In the genomic region with DNA sequence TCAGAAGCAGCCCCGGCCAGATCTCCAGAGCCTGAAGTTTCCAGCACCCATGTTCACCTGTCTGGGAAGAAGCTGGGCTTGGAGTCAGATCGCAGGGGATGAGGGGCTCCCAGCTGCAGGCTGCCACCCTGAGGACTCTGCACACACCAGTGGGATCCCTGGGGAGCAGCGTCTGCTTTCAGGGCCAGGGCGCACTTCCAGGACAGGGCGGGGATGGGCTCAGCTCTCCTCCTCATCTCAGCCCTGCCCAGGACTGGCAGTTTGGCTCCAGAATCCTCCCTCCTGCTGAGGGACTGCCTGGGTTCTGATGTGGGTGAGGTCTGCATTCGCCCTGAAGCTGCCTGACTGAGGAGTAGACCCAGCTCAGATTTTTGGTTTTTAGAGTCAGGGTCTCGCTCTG, we compare ENCODE assay signal across 1 cellular context.
TF ChIP-seq lines count a peak whose summit lies in the region.

No MANE protein-coding gene starts in this region.

TF ChIP-seq in H1, 55 proteins besides CTCF, POLR2A, EP300 and RAD21:
- TF ChIP-seq, protein P1, sequence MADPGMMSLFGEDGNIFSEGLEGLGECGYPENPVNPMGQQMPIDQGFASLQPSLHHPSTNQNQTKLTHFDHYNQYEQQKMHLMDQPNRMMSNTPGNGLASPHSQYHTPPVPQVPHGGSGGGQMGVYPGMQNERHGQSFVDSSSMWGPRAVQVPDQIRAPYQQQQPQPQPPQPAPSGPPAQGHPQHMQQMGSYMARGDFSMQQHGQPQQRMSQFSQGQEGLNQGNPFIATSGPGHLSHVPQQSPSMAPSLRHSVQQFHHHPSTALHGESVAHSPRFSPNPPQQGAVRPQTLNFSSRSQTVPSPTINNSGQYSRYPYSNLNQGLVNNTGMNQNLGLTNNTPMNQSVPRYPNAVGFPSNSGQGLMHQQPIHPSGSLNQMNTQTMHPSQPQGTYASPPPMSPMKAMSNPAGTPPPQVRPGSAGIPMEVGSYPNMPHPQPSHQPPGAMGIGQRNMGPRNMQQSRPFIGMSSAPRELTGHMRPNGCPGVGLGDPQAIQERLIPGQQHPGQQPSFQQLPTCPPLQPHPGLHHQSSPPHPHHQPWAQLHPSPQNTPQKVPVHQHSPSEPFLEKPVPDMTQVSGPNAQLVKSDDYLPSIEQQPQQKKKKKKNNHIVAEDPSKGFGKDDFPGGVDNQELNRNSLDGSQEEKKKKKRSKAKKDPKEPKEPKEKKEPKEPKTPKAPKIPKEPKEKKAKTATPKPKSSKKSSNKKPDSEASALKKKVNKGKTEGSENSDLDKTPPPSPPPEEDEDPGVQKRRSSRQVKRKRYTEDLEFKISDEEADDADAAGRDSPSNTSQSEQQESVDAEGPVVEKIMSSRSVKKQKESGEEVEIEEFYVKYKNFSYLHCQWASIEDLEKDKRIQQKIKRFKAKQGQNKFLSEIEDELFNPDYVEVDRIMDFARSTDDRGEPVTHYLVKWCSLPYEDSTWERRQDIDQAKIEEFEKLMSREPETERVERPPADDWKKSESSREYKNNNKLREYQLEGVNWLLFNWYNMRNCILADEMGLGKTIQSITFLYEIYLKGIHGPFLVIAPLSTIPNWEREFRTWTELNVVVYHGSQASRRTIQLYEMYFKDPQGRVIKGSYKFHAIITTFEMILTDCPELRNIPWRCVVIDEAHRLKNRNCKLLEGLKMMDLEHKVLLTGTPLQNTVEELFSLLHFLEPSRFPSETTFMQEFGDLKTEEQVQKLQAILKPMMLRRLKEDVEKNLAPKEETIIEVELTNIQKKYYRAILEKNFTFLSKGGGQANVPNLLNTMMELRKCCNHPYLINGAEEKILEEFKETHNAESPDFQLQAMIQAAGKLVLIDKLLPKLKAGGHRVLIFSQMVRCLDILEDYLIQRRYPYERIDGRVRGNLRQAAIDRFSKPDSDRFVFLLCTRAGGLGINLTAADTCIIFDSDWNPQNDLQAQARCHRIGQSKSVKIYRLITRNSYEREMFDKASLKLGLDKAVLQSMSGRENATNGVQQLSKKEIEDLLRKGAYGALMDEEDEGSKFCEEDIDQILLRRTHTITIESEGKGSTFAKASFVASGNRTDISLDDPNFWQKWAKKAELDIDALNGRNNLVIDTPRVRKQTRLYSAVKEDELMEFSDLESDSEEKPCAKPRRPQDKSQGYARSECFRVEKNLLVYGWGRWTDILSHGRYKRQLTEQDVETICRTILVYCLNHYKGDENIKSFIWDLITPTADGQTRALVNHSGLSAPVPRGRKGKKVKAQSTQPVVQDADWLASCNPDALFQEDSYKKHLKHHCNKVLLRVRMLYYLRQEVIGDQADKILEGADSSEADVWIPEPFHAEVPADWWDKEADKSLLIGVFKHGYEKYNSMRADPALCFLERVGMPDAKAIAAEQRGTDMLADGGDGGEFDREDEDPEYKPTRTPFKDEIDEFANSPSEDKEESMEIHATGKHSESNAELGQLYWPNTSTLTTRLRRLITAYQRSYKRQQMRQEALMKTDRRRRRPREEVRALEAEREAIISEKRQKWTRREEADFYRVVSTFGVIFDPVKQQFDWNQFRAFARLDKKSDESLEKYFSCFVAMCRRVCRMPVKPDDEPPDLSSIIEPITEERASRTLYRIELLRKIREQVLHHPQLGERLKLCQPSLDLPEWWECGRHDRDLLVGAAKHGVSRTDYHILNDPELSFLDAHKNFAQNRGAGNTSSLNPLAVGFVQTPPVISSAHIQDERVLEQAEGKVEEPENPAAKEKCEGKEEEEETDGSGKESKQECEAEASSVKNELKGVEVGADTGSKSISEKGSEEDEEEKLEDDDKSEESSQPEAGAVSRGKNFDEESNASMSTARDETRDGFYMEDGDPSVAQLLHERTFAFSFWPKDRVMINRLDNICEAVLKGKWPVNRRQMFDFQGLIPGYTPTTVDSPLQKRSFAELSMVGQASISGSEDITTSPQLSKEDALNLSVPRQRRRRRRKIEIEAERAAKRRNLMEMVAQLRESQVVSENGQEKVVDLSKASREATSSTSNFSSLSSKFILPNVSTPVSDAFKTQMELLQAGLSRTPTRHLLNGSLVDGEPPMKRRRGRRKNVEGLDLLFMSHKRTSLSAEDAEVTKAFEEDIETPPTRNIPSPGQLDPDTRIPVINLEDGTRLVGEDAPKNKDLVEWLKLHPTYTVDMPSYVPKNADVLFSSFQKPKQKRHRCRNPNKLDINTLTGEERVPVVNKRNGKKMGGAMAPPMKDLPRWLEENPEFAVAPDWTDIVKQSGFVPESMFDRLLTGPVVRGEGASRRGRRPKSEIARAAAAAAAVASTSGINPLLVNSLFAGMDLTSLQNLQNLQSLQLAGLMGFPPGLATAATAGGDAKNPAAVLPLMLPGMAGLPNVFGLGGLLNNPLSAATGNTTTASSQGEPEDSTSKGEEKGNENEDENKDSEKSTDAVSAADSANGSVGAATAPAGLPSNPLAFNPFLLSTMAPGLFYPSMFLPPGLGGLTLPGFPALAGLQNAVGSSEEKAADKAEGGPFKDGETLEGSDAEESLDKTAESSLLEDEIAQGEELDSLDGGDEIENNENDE (IDR thresholded peaks at IDR 0.05; ENCODE audit: insufficient replicate concordance, low read length): no peak
- TF ChIP-seq ASH2L (IDR thresholded peaks at IDR 0.05; ENCODE audit: low read length) (no peak), GABPA (IDR thresholded peaks at IDR 0.05; ENCODE audit: borderline replicate concordance, insufficient read depth, low read length) (no peak), JUND (IDR thresholded peaks at IDR 0.05; ENCODE audit: low read length) (no peak), JUN (IDR thresholded peaks at IDR 0.05; ENCODE audit: low read depth, low read length) (no peak), FOSL1 (IDR thresholded peaks at IDR 0.05; ENCODE audit: insufficient read depth, low read depth, low read length) (no peak), NRF1 (IDR thresholded peaks at IDR 0.05; ENCODE audit: low read depth, low read length) (no peak), POU5F1 (IDR thresholded peaks at IDR 0.05; ENCODE audit: low read depth, low read length) (no peak), E2F6 (IDR thresholded peaks at IDR 0.05) (no peak), SP4 (IDR thresholded peaks at IDR 0.05; ENCODE audit: low read length) (no peak), CBX5 (IDR thresholded peaks at IDR 0.05; ENCODE audit: low read depth, low read length) (no peak), NANOG (IDR thresholded peaks at IDR 0.05; ENCODE audit: insufficient read depth, low read depth, low read length, poor library complexity, severe bottlenecking) (no peak), MAFK (IDR thresholded peaks at IDR 0.05; ENCODE audit: low read depth, low read length) (no peak), BCL11A (IDR thresholded peaks at IDR 0.05; ENCODE audit: low read depth in 2 of 2, low read length in 2 of 2) (no peak), SRF (IDR thresholded peaks at IDR 0.05; ENCODE audit: low read depth, low read length) (no peak), POLR2AphosphoS5 (IDR thresholded peaks at IDR 0.05; ENCODE audit: low read depth, low read length) (no peak), CTBP2 (IDR thresholded peaks at IDR 0.05; ENCODE audit: borderline replicate concordance, insufficient read depth, insufficient read length, low read length) (no peak), SP1 (IDR thresholded peaks at IDR 0.05; ENCODE audit: low read depth, low read length) (no peak), CREB1 (IDR thresholded peaks at IDR 0.05) (no peak)
